ENCODE assay signal across 2 cellular contexts in the genomic region with DNA sequence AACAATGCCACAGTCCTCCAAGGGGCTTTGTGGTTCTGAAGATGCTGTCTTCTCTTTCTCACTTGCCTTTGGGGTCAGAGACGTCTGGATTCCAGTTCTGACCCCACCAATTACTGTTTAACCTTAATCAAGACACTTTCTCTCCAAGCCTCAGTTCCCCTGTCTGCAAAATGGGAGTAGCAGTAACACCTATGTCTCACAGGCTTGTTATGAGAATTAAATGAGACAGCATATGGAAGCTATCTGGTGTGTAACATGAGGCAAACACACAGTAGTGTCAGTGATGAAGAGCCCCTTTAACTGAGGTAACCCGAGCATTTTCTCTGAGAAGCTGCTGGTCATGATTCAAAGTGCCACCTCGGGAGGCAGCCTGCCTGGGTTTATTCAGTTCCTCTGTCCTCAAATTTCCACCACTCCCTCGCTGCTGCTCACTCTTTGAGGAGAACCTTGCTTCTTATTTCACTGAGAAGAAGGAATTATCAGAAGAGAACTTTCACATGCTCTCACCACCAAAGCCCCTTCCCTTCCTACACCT.
A peak's percentile ranks its signal among the peaks of the same experiment; 100 is the strongest.
TF ChIP-seq lines count a peak whose summit lies in the region.

No MANE protein-coding gene starts in this region.

TF ChIP-seq in HEK293, 187 proteins besides CTCF, POLR2A, EP300 and RAD21:
- TF ChIP-seq ZFHX2 (tag by site-specific recombination; conservative IDR thresholded peaks at IDR 0.05) (no peak), PRDM1 (tag by site-specific recombination; IDR thresholded peaks at IDR 0.05) (peak; percentile 16; the same call in 1 of the 2 replicates), ZNF776 (tag by site-specific recombination; IDR thresholded peaks at IDR 0.05; ENCODE audit: borderline replicate concordance) (no peak)
- TF ChIP-seq, protein P1, sequence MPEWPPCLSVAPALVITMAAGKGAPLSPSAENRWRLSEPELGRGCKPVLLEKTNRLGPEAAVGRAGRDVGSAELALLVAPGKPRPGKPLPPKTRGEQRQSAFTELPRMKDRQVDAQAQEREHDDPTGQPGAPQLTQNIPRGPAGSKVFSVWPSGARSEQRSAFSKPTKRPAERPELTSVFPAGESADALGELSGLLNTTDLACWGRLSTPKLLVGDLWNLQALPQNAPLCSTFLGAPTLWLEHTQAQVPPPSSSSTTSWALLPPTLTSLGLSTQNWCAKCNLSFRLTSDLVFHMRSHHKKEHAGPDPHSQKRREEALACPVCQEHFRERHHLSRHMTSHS (tag by site-specific recombination; IDR thresholded peaks at IDR 0.05) = no peak

TF ChIP-seq in K562, 482 proteins besides CTCF, POLR2A, EP300 and RAD21 (continues in another document):
- peak; percentile 13; the same call in 1 of the 2 replicates for TF ChIP-seq BACH1 (tag; IDR thresholded peaks at IDR 0.05)
- no peak for TF ChIP-seq NR4A1 (CRISPR knock-in tag; IDR thresholded peaks at IDR 0.05)
- TF ChIP-seq NR4A1 (tag; IDR thresholded peaks at IDR 0.05) = 0 out of 2 replicates have a peak, but pooled peaks have one; percentile 77
- peak; percentile 97 for TF ChIP-seq ADNP (tag; IDR thresholded peaks at IDR 0.05)
- TF ChIP-seq SP1 (CRISPR knock-in tag; IDR thresholded peaks at IDR 0.05) = no peak
- peak; percentile 86 for TF ChIP-seq SMARCA5 (IDR thresholded peaks at IDR 0.05)
- TF ChIP-seq CHD4 (IDR thresholded peaks at IDR 0.05; ENCODE audit: insufficient read depth, insufficient replicate concordance, low read depth, low read length, poor library complexity, severe bottlenecking) = peak; percentile 94
- peak; percentile 73 for TF ChIP-seq WHSC1 (IDR thresholded peaks at IDR 0.05; ENCODE audit: low read length)
- 0 out of 2 replicates have a peak, but pooled peaks have one; percentile 2 for TF ChIP-seq ZNF584 (CRISPR knock-in tag; IDR thresholded peaks at IDR 0.05; ENCODE audit: low read depth)
- TF ChIP-seq PHF20 (IDR thresholded peaks at IDR 0.05; ENCODE audit: partially characterized antibody) = peak; percentile 53
- TF ChIP-seq RBM25 (IDR thresholded peaks at IDR 0.05; ENCODE audit: low read depth, low read length, severe bottlenecking) = peak; percentile 98
- no peak for TF ChIP-seq TCFL5 (CRISPR knock-in tag; conservative IDR thresholded peaks at IDR 0.05)
- no peak for TF ChIP-seq MYBL2 (IDR thresholded peaks at IDR 0.05; ENCODE audit: low read depth)
- TF ChIP-seq MYBL2 (CRISPR knock-in tag; IDR thresholded peaks at IDR 0.05; ENCODE audit: borderline replicate concordance) = no peak
- peak; percentile 58 for TF ChIP-seq HDAC2 (IDR thresholded peaks at IDR 0.05)
- TF ChIP-seq BCOR (IDR thresholded peaks at IDR 0.05) = peak; percentile 99
- TF ChIP-seq STAT5B (CRISPR knock-in tag; IDR thresholded peaks at IDR 0.05) = no peak
- TF ChIP-seq, protein P2, sequence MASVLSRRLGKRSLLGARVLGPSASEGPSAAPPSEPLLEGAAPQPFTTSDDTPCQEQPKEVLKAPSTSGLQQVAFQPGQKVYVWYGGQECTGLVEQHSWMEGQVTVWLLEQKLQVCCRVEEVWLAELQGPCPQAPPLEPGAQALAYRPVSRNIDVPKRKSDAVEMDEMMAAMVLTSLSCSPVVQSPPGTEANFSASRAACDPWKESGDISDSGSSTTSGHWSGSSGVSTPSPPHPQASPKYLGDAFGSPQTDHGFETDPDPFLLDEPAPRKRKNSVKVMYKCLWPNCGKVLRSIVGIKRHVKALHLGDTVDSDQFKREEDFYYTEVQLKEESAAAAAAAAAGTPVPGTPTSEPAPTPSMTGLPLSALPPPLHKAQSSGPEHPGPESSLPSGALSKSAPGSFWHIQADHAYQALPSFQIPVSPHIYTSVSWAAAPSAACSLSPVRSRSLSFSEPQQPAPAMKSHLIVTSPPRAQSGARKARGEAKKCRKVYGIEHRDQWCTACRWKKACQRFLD (CRISPR knock-in tag; IDR thresholded peaks at IDR 0.05) = peak; percentile 52; the same call in 1 of the 2 replicates
- TF ChIP-seq ZFP36 (IDR thresholded peaks at IDR 0.05; ENCODE audit: low read depth, low read length, partially characterized antibody) = peak; percentile 57
- TF ChIP-seq BRD4 (IDR thresholded peaks at IDR 0.05) = peak; percentile 71; the same call in 1 of the 2 replicates
- TF ChIP-seq, protein P3, sequence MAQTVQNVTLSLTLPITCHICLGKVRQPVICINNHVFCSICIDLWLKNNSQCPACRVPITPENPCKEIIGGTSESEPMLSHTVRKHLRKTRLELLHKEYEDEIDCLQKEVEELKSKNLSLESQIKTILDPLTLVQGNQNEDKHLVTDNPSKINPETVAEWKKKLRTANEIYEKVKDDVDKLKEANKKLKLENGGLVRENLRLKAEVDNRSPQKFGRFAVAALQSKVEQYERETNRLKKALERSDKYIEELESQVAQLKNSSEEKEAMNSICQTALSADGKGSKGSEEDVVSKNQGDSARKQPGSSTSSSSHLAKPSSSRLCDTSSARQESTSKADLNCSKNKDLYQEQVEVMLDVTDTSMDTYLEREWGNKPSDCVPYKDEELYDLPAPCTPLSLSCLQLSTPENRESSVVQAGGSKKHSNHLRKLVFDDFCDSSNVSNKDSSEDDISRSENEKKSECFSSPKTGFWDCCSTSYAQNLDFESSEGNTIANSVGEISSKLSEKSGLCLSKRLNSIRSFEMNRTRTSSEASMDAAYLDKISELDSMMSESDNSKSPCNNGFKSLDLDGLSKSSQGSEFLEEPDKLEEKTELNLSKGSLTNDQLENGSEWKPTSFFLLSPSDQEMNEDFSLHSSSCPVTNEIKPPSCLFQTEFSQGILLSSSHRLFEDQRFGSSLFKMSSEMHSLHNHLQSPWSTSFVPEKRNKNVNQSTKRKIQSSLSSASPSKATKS (CRISPR knock-in tag; IDR thresholded peaks at IDR 0.05) = peak; percentile 20; the same call in 1 of the 2 replicates
- TF ChIP-seq ZNF589 (CRISPR knock-in tag; IDR thresholded peaks at IDR 0.05; ENCODE audit: low read depth) = no peak
- TF ChIP-seq GATAD2B (IDR thresholded peaks at IDR 0.05; ENCODE audit: borderline replicate concordance) = peak; percentile 20; the same call in 1 of the 2 replicates
- TF ChIP-seq NR2C2 (CRISPR knock-in tag; IDR thresholded peaks at IDR 0.05) = no peak
- peak; percentile 44; the same call in 1 of the 2 replicates for TF ChIP-seq NR2C2 (tag; IDR thresholded peaks at IDR 0.05)
- TF ChIP-seq, protein P4, sequence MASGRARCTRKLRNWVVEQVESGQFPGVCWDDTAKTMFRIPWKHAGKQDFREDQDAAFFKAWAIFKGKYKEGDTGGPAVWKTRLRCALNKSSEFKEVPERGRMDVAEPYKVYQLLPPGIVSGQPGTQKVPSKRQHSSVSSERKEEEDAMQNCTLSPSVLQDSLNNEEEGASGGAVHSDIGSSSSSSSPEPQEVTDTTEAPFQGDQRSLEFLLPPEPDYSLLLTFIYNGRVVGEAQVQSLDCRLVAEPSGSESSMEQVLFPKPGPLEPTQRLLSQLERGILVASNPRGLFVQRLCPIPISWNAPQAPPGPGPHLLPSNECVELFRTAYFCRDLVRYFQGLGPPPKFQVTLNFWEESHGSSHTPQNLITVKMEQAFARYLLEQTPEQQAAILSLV (tag; IDR thresholded peaks at IDR 0.05) = peak; percentile 5; the same call in 1 of the 2 replicates
- no peak for TF ChIP-seq KDM5B (IDR thresholded peaks at IDR 0.05; ENCODE audit: insufficient replicate concordance, low read depth, low read length)
- peak; percentile 13; the same call in 1 of the 2 replicates for TF ChIP-seq XRCC5 (IDR thresholded peaks at IDR 0.05; ENCODE audit: low read depth, low read length)
- TF ChIP-seq CBFA2T2 (conservative IDR thresholded peaks at IDR 0.05) = no peak
- TF ChIP-seq, protein P5, sequence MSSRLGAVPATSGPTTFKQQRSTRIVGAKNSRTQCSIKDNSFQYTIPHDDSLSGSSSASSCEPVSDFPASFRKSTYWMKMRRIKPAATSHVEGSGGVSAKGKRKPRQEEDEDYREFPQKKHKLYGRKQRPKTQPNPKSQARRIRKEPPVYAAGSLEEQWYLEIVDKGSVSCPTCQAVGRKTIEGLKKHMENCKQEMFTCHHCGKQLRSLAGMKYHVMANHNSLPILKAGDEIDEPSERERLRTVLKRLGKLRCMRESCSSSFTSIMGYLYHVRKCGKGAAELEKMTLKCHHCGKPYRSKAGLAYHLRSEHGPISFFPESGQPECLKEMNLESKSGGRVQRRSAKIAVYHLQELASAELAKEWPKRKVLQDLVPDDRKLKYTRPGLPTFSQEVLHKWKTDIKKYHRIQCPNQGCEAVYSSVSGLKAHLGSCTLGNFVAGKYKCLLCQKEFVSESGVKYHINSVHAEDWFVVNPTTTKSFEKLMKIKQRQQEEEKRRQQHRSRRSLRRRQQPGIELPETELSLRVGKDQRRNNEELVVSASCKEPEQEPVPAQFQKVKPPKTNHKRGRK (tag; IDR thresholded peaks at IDR 0.05) = 0 out of 2 replicates have a peak, but pooled peaks have one; percentile 20
- TF ChIP-seq HMG20A (CRISPR knock-in tag; conservative IDR thresholded peaks at IDR 0.05) = no peak
- TF ChIP-seq KDM1A (IDR thresholded peaks at IDR 0.05) = peak; percentile 25 to 84; a peak in 3 of 4 replicates
- peak in 1 of 2 experiments; percentile 5; a peak in 1 of 4 replicates for TF ChIP-seq HDAC1 (IDR thresholded peaks at IDR 0.05)
- TF ChIP-seq CBX1 (IDR thresholded peaks at IDR 0.05; ENCODE audit: low read depth) = 0 out of 2 replicates have a peak, but pooled peaks have one; percentile 29
- TF ChIP-seq, protein P6, sequence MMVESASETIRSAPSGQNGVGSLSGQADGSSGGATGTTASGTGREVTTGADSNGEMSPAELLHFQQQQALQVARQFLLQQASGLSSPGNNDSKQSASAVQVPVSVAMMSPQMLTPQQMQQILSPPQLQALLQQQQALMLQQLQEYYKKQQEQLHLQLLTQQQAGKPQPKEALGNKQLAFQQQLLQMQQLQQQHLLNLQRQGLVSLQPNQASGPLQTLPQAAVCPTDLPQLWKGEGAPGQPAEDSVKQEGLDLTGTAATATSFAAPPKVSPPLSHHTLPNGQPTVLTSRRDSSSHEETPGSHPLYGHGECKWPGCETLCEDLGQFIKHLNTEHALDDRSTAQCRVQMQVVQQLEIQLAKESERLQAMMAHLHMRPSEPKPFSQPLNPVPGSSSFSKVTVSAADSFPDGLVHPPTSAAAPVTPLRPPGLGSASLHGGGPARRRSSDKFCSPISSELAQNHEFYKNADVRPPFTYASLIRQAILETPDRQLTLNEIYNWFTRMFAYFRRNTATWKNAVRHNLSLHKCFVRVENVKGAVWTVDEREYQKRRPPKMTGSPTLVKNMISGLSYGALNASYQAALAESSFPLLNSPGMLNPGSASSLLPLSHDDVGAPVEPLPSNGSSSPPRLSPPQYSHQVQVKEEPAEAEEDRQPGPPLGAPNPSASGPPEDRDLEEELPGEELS (CRISPR knock-in tag; IDR thresholded peaks at IDR 0.05; ENCODE audit: borderline replicate concordance) = no peak
- peak; percentile 5 for TF ChIP-seq RBBP5 (IDR thresholded peaks at IDR 0.05; ENCODE audit: borderline replicate concordance, insufficient read depth, low read length, poor library complexity, severe bottlenecking)
